20 cellular contexts compared by ENCODE assay signal in the genomic region with DNA sequence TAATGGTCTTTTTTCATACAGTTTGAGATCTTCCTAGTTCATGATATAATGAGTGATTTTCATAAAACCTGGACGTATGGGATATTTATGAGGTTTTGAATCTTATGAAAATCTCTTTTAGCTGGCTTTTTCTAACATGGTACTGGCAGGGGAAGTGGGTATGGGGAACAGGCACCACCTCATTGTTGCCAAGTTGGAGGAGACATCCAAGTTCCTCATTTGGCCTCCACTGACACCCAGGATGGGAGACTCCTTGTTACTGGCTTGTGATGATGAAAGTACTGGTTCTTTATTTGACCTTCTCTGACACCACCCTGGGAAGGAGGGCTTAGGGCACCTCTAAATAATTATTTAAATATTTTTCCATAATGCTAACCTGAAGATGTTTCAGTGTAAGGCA.
"Had no signal": no experiment of that assay in that cellular context is flagged by ENCODE, and none has a peak within 500 bp of the region (broad histone marks: within the 10 kb centered on the region; RNA-seq: fewer than 3 reads in every experiment).

No MANE protein-coding gene starts in this region.

- DNase-seq: activated CD4-positive, alpha-beta memory T cell treated with anti-CD3 and anti-CD28 coated beads, Interleukin-2, amount 10 ng/mL, durations not matched to agents 7 days and 5 days; activated CD4-positive, alpha-beta T cell treated with anti-CD3 and anti-CD28 coated beads for 48 hours; activated CD4-positive, CD25-positive, alpha-beta regulatory T cell; activated naive CD4-positive, alpha-beta T cell treated with anti-CD3 and anti-CD28 coated beads for 36 hours; activated T-cell treated with anti-CD3 and anti-CD28 coated beads, Interleukin-2, amount 50 U/mL, for 1 hour; caudate nucleus; dorsolateral prefrontal cortex; foreskin fibroblast; hippocampal formation; left cardiac atrium; mesendoderm; naive thymus-derived CD4-positive, alpha-beta T cell; psoas muscle; right cardiac atrium; stimulated activated CD4-positive, alpha-beta T cell treated with anti-CD3 and anti-CD28 coated beads, Interleukin-2, amount 100 ng/mL, for 24 hours; uterus had no signal

- H3K36me3 ChIP-seq: neural progenitor cell, tibial nerve, uterus had no signal

- H3K9me3 ChIP-seq: psoas muscle, uterus had no signal

- H3K27ac ChIP-seq: dorsolateral prefrontal cortex, epithelial cell of prostate, neural progenitor cell, psoas muscle, tibial nerve, uterus had no signal

- H3K4me1 ChIP-seq: uterus had no signal

- H3K4me3 ChIP-seq: dorsolateral prefrontal cortex, neural progenitor cell, psoas muscle, tibial nerve, uterus had no signal

- ATAC-seq: left cardiac atrium; naive thymus-derived CD4-positive, alpha-beta T cell; psoas muscle; right cardiac atrium had no signal

- FAIRE-seq: islet of Langerhans had no signal

- H3K27me3 ChIP-seq: dorsolateral prefrontal cortex, neural progenitor cell, tibial nerve, uterus had no signal
